ENCODE assay signal across 1 cellular context in the genomic region with DNA sequence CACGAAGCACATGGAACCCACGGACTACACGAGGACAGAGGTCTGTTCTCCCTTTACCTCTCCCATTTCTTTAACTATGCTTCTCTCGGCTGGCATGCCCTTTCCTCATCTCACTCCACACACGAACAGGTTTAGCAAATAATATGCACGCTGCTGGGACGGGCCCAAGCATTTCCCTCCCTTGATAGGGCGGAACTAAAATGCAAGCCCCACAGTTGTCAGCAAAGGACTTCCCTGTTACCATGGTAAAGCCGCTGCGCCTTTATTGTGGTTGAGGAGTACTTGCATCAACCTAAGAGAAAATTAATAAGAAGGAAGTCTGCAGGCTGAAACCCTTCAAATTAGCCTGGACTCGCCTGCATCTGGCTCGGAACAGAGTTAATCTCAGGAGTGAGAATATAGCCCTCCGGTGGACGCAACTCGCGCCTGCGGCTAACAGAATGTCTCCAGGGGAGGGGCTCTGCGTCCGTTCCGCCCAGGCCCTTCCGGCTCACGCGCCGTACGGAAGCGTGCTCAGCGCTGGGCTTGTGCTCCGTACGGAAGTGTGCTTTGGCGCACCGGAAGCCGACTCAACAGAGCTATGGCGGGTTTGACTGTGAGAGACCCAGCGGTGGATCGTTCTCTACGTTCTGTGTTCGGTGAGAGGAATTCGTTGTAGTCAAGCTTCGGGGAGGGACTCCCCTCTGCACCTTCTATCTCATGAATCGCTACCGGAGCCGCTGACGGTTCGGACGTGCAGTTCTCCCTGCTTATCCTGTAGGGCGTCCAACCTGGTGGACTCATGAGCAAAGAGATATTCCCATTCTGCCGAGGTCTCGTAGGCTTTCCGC.
TF ChIP-seq lines count a peak whose summit lies in the region.

A gene with protein sequence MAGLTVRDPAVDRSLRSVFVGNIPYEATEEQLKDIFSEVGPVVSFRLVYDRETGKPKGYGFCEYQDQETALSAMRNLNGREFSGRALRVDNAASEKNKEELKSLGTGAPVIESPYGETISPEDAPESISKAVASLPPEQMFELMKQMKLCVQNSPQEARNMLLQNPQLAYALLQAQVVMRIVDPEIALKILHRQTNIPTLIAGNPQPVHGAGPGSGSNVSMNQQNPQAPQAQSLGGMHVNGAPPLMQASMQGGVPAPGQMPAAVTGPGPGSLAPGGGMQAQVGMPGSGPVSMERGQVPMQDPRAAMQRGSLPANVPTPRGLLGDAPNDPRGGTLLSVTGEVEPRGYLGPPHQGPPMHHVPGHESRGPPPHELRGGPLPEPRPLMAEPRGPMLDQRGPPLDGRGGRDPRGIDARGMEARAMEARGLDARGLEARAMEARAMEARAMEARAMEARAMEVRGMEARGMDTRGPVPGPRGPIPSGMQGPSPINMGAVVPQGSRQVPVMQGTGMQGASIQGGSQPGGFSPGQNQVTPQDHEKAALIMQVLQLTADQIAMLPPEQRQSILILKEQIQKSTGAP (plus strand): TSS at position 555 of the 830 bp plus-strand sequence. CDS start 26 bp downstream, at position 581.

TF ChIP-seq in K562, 482 proteins besides CTCF, POLR2A, EP300 and RAD21 (continued from another document and continues in another):
- TF ChIP-seq, protein P1, sequence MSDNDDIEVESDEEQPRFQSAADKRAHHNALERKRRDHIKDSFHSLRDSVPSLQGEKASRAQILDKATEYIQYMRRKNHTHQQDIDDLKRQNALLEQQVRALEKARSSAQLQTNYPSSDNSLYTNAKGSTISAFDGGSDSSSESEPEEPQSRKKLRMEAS (CRISPR knock-in tag; IDR thresholded peaks at IDR 0.05) = peak; percentile 76
- TF ChIP-seq, protein P2, sequence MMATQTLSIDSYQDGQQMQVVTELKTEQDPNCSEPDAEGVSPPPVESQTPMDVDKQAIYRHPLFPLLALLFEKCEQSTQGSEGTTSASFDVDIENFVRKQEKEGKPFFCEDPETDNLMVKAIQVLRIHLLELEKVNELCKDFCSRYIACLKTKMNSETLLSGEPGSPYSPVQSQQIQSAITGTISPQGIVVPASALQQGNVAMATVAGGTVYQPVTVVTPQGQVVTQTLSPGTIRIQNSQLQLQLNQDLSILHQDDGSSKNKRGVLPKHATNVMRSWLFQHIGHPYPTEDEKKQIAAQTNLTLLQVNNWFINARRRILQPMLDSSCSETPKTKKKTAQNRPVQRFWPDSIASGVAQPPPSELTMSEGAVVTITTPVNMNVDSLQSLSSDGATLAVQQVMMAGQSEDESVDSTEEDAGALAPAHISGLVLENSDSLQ (IDR thresholded peaks at IDR 0.05) = peak; percentile 29; the same call in 1 of the 2 replicates
- TF ChIP-seq HCFC1 (IDR thresholded peaks at IDR 0.05; ENCODE audit: low read depth, low read length) (peak; percentile 76), ZNF3 (CRISPR knock-in tag; IDR thresholded peaks at IDR 0.05) (no peak), MYBL2 (IDR thresholded peaks at IDR 0.05; ENCODE audit: low read depth) (no peak), MYBL2 (CRISPR knock-in tag; IDR thresholded peaks at IDR 0.05; ENCODE audit: borderline replicate concordance) (no peak), C11orf30 (IDR thresholded peaks at IDR 0.05; ENCODE audit: low read depth) (peak; percentile 98), CBFB (CRISPR knock-in tag; IDR thresholded peaks at IDR 0.05) (0 out of 2 replicates have a peak, but pooled peaks have one; percentile 25), ZNF445 (CRISPR knock-in tag; IDR thresholded peaks at IDR 0.05; ENCODE audit: low read depth) (no peak), MYC (IDR thresholded peaks at IDR 0.05; ENCODE audit: low read depth, low read length) (peak; percentile 81), MYC (CRISPR knock-in tag; IDR thresholded peaks at IDR 0.05; ENCODE audit: borderline replicate concordance, low read depth) (no peak), ELF2 (CRISPR knock-in tag; IDR thresholded peaks at IDR 0.05) (peak; percentile 67; the same call in 1 of the 2 replicates), ZNF766 (CRISPR knock-in tag; conservative IDR thresholded peaks at IDR 0.05) (0 out of 2 replicates have a peak, but pooled peaks have one; percentile 29), LEF1 (IDR thresholded peaks at IDR 0.05) (no peak), PHF20 (IDR thresholded peaks at IDR 0.05; ENCODE audit: partially characterized antibody) (peak; percentile 90), SMARCC2 (IDR thresholded peaks at IDR 0.05; ENCODE audit: low read depth) (no peak), YY1 (IDR thresholded peaks at IDR 0.05; ENCODE audit: borderline replicate concordance in 1 of 3, control insufficient read depth in 1 of 3, extremely low read depth in 1 of 3, insufficient read depth in 3 of 3, insufficient read length in 1 of 3, insufficient replicate concordance in 2 of 3, low read depth in 1 of 3, low read length in 2 of 3) (peak; percentile 44 to 91 (median 82)), GATA2 (CRISPR knock-in tag; IDR thresholded peaks at IDR 0.05) (no peak), NFATC3 (IDR thresholded peaks at IDR 0.05) (no peak), NCOA1 (IDR thresholded peaks at IDR 0.05; ENCODE audit: low read depth) (peak; percentile 82), GATAD2A (IDR thresholded peaks at IDR 0.05) (no peak), GTF2A2 (tag; IDR thresholded peaks at IDR 0.05) (no peak), TBP (optimal IDR thresholded peaks at IDR 0.05; ENCODE audit: low read depth, low read length) (peak; percentile 57), ZNF23 (CRISPR knock-in tag; IDR thresholded peaks at IDR 0.05) (no peak)
- TF ChIP-seq, protein P3, sequence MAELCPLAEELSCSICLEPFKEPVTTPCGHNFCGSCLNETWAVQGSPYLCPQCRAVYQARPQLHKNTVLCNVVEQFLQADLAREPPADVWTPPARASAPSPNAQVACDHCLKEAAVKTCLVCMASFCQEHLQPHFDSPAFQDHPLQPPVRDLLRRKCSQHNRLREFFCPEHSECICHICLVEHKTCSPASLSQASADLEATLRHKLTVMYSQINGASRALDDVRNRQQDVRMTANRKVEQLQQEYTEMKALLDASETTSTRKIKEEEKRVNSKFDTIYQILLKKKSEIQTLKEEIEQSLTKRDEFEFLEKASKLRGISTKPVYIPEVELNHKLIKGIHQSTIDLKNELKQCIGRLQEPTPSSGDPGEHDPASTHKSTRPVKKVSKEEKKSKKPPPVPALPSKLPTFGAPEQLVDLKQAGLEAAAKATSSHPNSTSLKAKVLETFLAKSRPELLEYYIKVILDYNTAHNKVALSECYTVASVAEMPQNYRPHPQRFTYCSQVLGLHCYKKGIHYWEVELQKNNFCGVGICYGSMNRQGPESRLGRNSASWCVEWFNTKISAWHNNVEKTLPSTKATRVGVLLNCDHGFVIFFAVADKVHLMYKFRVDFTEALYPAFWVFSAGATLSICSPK (IDR thresholded peaks at IDR 0.05; ENCODE audit: borderline replicate concordance) = no peak
- TF ChIP-seq, protein P4, sequence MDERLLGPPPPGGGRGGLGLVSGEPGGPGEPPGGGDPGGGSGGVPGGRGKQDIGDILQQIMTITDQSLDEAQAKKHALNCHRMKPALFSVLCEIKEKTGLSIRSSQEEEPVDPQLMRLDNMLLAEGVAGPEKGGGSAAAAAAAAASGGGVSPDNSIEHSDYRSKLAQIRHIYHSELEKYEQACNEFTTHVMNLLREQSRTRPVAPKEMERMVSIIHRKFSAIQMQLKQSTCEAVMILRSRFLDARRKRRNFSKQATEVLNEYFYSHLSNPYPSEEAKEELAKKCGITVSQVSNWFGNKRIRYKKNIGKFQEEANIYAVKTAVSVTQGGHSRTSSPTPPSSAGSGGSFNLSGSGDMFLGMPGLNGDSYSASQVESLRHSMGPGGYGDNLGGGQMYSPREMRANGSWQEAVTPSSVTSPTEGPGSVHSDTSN (CRISPR knock-in tag; IDR thresholded peaks at IDR 0.05; ENCODE audit: low read depth) = no peak
- TF ChIP-seq, protein P4 (tag; conservative IDR thresholded peaks at IDR 0.05; ENCODE audit: low read depth) = no peak
- TF ChIP-seq, protein P5, sequence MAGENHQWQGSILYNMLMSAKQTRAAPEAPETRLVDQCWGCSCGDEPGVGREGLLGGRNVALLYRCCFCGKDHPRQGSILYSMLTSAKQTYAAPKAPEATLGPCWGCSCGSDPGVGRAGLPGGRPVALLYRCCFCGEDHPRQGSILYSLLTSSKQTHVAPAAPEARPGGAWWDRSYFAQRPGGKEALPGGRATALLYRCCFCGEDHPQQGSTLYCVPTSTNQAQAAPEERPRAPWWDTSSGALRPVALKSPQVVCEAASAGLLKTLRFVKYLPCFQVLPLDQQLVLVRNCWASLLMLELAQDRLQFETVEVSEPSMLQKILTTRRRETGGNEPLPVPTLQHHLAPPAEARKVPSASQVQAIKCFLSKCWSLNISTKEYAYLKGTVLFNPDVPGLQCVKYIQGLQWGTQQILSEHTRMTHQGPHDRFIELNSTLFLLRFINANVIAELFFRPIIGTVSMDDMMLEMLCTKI (IDR thresholded peaks at IDR 0.05; ENCODE audit: partially characterized antibody) = no peak
- TF ChIP-seq, protein P6, sequence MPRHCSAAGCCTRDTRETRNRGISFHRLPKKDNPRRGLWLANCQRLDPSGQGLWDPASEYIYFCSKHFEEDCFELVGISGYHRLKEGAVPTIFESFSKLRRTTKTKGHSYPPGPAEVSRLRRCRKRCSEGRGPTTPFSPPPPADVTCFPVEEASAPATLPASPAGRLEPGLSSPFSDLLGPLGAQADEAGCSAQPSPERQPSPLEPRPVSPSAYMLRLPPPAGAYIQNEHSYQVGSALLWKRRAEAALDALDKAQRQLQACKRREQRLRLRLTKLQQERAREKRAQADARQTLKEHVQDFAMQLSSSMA (CRISPR knock-in tag; IDR thresholded peaks at IDR 0.05) = no peak
- TF ChIP-seq, protein P7, sequence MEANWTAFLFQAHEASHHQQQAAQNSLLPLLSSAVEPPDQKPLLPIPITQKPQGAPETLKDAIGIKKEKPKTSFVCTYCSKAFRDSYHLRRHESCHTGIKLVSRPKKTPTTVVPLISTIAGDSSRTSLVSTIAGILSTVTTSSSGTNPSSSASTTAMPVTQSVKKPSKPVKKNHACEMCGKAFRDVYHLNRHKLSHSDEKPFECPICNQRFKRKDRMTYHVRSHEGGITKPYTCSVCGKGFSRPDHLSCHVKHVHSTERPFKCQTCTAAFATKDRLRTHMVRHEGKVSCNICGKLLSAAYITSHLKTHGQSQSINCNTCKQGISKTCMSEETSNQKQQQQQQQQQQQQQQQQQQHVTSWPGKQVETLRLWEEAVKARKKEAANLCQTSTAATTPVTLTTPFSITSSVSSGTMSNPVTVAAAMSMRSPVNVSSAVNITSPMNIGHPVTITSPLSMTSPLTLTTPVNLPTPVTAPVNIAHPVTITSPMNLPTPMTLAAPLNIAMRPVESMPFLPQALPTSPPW (CRISPR knock-in tag; IDR thresholded peaks at IDR 0.05) = peak; percentile 74
- TF ChIP-seq, protein P8, sequence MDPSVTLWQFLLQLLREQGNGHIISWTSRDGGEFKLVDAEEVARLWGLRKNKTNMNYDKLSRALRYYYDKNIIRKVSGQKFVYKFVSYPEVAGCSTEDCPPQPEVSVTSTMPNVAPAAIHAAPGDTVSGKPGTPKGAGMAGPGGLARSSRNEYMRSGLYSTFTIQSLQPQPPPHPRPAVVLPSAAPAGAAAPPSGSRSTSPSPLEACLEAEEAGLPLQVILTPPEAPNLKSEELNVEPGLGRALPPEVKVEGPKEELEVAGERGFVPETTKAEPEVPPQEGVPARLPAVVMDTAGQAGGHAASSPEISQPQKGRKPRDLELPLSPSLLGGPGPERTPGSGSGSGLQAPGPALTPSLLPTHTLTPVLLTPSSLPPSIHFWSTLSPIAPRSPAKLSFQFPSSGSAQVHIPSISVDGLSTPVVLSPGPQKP (CRISPR knock-in tag; IDR thresholded peaks at IDR 0.05) = no peak
- TF ChIP-seq, protein P9, sequence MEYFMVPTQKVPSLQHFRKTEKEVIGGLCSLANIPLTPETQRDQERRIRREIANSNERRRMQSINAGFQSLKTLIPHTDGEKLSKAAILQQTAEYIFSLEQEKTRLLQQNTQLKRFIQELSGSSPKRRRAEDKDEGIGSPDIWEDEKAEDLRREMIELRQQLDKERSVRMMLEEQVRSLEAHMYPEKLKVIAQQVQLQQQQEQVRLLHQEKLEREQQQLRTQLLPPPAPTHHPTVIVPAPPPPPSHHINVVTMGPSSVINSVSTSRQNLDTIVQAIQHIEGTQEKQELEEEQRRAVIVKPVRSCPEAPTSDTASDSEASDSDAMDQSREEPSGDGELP (CRISPR knock-in tag; IDR thresholded peaks at IDR 0.05; ENCODE audit: borderline replicate concordance) = no peak; the same call in 1 of the 2 replicates
